21 cellular contexts compared by ENCODE assay signal in the genomic region with DNA sequence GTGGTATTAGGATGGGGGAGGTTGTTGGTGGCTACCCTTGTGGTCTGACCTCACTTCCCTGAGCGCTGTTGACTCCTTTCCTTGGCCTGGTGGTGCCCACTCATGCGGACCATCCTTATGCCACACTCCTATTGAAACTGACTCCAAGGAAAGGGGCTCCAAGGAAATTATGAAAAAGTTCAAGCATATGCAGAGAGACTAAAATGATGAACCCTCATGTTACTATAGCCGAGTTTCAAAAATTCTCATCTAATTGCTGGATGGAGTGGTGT.
"Had no signal": no experiment of that assay in that cellular context is flagged by ENCODE, and none has a peak within 500 bp of the region (broad histone marks: within the 10 kb centered on the region; RNA-seq: fewer than 3 reads in every experiment).

No MANE protein-coding gene starts in this region.

- H3K4me1 Mint-ChIP-seq: naive thymus-derived CD4-positive, alpha-beta T cell had no signal

- H3K9me3 ChIP-seq: tibial nerve had no signal

- H3K27me3 ChIP-seq: tibial nerve had no signal

- H3K27ac ChIP-seq: tibial nerve, VCaP had no signal

- DNase-seq: activated CD4-positive, alpha-beta T cell treated with anti-CD3 and anti-CD28 coated beads for 4 hours; activated CD4-positive, alpha-beta T cell treated with anti-CD3 and anti-CD28 coated beads, Interleukin-2, amount 50 U/mL, for 48 hours; activated CD8-positive, alpha-beta memory T cell treated with anti-CD3 and anti-CD28 coated beads for 24 hours; activated effector memory CD4-positive, alpha-beta T cell treated with Interleukin-2 at 50 U/mL for 16 hours; activated naive CD4-positive, alpha-beta T cell treated with Interleukin-2 at 50 U/mL for 16 hours; anterior cingulate cortex; effector CD8-positive, alpha-beta T cell; foreskin fibroblast; left cardiac atrium; left ventricle myocardium superior; midbrain; naive thymus-derived CD4-positive, alpha-beta T cell; right cardiac atrium; stimulated activated CD4-positive, alpha-beta T cell treated with anti-CD3 and anti-CD28 coated beads, Interleukin-15, amount 100 ng/mL, for 24 hours; stimulated activated CD4-positive, alpha-beta T cell treated with anti-CD3 and anti-CD28 coated beads, Interleukin-2, amount 100 ng/mL, for 24 hours; stimulated activated naive CD4-positive, alpha-beta T cell had no signal

- H3K36me3 Mint-ChIP-seq: activated naive CD8-positive, alpha-beta T cell; naive thymus-derived CD4-positive, alpha-beta T cell had no signal

- H3K27me3 Mint-ChIP-seq: activated naive CD8-positive, alpha-beta T cell had no signal

- ATAC-seq: esophagus mucosa; left cardiac atrium; left ventricle myocardium superior; naive thymus-derived CD4-positive, alpha-beta T cell; right cardiac atrium had no signal

- H3K27ac Mint-ChIP-seq: activated naive CD8-positive, alpha-beta T cell; naive thymus-derived CD4-positive, alpha-beta T cell had no signal

- H3K4me3 ChIP-seq: tibial nerve had no signal

- H3K9me3 Mint-ChIP-seq: naive thymus-derived CD4-positive, alpha-beta T cell had no signal

- H3K4me3 Mint-ChIP-seq: activated naive CD8-positive, alpha-beta T cell; naive thymus-derived CD4-positive, alpha-beta T cell; neural crest cell had no signal

- H3K36me3 ChIP-seq: tibial nerve had no signal
